2 cellular contexts compared by ENCODE assay signal in genomic region chr2:148947299-148947698, GRCh38.
TF ChIP-seq lines count a peak whose summit lies in the region.

No MANE protein-coding gene starts in this region.

TF ChIP-seq in HepG2, 621 proteins besides CTCF, POLR2A, EP300 and RAD21:
- no peak for TF ChIP-seq ZNF138 (CRISPR knock-in tag; IDR thresholded peaks at IDR 0.05; ENCODE audit: low read depth)
- TF ChIP-seq ZNF235 (CRISPR knock-in tag; IDR thresholded peaks at IDR 0.05; ENCODE audit: borderline replicate concordance), result no peak
- TF ChIP-seq, protein P1, sequence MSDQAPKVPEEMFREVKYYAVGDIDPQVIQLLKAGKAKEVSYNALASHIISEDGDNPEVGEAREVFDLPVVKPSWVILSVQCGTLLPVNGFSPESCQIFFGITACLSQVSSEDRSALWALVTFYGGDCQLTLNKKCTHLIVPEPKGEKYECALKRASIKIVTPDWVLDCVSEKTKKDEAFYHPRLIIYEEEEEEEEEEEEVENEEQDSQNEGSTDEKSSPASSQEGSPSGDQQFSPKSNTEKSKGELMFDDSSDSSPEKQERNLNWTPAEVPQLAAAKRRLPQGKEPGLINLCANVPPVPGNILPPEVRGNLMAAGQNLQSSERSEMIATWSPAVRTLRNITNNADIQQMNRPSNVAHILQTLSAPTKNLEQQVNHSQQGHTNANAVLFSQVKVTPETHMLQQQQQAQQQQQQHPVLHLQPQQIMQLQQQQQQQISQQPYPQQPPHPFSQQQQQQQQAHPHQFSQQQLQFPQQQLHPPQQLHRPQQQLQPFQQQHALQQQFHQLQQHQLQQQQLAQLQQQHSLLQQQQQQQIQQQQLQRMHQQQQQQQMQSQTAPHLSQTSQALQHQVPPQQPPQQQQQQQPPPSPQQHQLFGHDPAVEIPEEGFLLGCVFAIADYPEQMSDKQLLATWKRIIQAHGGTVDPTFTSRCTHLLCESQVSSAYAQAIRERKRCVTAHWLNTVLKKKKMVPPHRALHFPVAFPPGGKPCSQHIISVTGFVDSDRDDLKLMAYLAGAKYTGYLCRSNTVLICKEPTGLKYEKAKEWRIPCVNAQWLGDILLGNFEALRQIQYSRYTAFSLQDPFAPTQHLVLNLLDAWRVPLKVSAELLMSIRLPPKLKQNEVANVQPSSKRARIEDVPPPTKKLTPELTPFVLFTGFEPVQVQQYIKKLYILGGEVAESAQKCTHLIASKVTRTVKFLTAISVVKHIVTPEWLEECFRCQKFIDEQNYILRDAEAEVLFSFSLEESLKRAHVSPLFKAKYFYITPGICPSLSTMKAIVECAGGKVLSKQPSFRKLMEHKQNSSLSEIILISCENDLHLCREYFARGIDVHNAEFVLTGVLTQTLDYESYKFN (CRISPR knock-in tag; conservative IDR thresholded peaks at IDR 0.05), result no peak
- TF ChIP-seq RXRA (CRISPR knock-in tag; IDR thresholded peaks at IDR 0.05), result no peak
- TF ChIP-seq, protein P2, sequence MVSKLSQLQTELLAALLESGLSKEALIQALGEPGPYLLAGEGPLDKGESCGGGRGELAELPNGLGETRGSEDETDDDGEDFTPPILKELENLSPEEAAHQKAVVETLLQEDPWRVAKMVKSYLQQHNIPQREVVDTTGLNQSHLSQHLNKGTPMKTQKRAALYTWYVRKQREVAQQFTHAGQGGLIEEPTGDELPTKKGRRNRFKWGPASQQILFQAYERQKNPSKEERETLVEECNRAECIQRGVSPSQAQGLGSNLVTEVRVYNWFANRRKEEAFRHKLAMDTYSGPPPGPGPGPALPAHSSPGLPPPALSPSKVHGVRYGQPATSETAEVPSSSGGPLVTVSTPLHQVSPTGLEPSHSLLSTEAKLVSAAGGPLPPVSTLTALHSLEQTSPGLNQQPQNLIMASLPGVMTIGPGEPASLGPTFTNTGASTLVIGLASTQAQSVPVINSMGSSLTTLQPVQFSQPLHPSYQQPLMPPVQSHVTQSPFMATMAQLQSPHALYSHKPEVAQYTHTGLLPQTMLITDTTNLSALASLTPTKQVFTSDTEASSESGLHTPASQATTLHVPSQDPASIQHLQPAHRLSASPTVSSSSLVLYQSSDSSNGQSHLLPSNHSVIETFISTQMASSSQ (IDR thresholded peaks at IDR 0.05; ENCODE audit: low read depth), result no peak
- TF ChIP-seq, protein P2 (CRISPR knock-in tag; IDR thresholded peaks at IDR 0.05; ENCODE audit: borderline replicate concordance), result no peak
- TF ChIP-seq, protein P3, sequence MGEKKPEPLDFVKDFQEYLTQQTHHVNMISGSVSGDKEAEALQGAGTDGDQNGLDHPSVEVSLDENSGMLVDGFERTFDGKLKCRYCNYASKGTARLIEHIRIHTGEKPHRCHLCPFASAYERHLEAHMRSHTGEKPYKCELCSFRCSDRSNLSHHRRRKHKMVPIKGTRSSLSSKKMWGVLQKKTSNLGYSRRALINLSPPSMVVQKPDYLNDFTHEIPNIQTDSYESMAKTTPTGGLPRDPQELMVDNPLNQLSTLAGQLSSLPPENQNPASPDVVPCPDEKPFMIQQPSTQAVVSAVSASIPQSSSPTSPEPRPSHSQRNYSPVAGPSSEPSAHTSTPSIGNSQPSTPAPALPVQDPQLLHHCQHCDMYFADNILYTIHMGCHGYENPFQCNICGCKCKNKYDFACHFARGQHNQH (CRISPR knock-in tag; IDR thresholded peaks at IDR 0.05), result no peak
- TF ChIP-seq SPEN (CRISPR knock-in tag; IDR thresholded peaks at IDR 0.05; ENCODE audit: low read depth), result no peak
- TF ChIP-seq ATF2 (CRISPR knock-in tag; IDR thresholded peaks at IDR 0.05), result no peak
- no peak for TF ChIP-seq MBD4 (IDR thresholded peaks at IDR 0.05; ENCODE audit: borderline replicate concordance, low read length)
- no peak for TF ChIP-seq JUN (CRISPR knock-in tag; IDR thresholded peaks at IDR 0.05)
- no peak for TF ChIP-seq ZMAT3 (CRISPR knock-in tag; conservative IDR thresholded peaks at IDR 0.05)
- TF ChIP-seq GTF3A (CRISPR knock-in tag; conservative IDR thresholded peaks at IDR 0.05), result no peak
- TF ChIP-seq WIZ (CRISPR knock-in tag; IDR thresholded peaks at IDR 0.05), result no peak
- no peak for TF ChIP-seq STAT5B (CRISPR knock-in tag; IDR thresholded peaks at IDR 0.05)
TF ChIP-seq in HepG2: peak in this region for 0.

TF ChIP-seq in H1, 55 proteins besides CTCF, POLR2A, EP300 and RAD21:
- no peak for TF ChIP-seq JUND (IDR thresholded peaks at IDR 0.05; ENCODE audit: low read length)
- no peak for TF ChIP-seq EGR1 (IDR thresholded peaks at IDR 0.05; ENCODE audit: borderline replicate concordance, low read depth, low read length)
- TF ChIP-seq SP2 (IDR thresholded peaks at IDR 0.05; ENCODE audit: low read length), result no peak
- no peak for TF ChIP-seq KDM1A (IDR thresholded peaks at IDR 0.05; ENCODE audit: borderline replicate concordance, low read length)
- no peak for TF ChIP-seq CHD1 (IDR thresholded peaks at IDR 0.05; ENCODE audit: low read depth, low read length)
- TF ChIP-seq SIX5 (IDR thresholded peaks at IDR 0.05; ENCODE audit: low read depth, low read length), result no peak
- no peak for TF ChIP-seq ZNF274 (IDR thresholded peaks at IDR 0.05; ENCODE audit: borderline replicate concordance, extremely low read depth, low read length)
- TF ChIP-seq CREB1 (IDR thresholded peaks at IDR 0.05), result no peak
